In the genomic region with DNA sequence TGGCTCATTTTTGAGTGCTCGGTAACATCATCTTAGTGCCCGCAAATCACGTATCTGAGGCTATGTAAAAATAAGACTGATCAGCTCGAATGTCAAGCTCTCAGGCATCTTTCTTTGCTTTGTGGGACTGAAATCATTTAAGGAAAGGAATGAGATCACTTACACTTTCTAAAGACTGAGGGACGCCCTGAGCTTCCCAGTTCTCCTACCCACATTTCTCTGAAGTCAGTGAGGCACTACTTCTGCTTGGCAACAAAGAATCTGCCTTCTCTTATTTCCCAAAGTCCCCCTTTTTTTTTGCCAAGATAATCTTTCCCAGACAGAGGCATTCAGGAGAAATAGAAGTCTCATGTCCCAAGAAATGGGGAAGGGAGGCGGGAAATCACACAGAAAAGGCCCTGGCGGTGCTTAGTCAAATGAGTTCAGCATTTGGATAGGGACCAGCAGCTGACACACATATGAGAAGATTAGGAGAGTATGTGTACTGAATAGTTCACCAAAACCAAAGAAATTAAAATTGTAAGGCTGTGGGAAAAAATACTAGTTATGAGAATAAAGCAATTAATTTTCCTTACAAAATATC, we compare ENCODE assay signal across 12 cellular contexts.
DNase-seq lines count a peak whose midpoint lies in the region; ATAC-seq, FAIRE-seq and TF ChIP-seq lines count a peak whose summit lies in the region.
"Had no signal": no experiment of that assay in that cellular context is flagged by ENCODE, and none has a peak within 500 bp of the region (broad histone marks: within the 10 kb centered on the region; RNA-seq: fewer than 3 reads in every experiment).

No MANE protein-coding gene starts in this region.

- H3K4me1 ChIP-seq in GM12878 (ENCODE audit: control insufficient read depth, insufficient read depth, low read length) = no peaks in the 10 kb centered on the region
- no peaks in the 10 kb centered on the region for H3K4me1 ChIP-seq in cardiac muscle cell (ENCODE audit: low read depth)
- no peaks in the 10 kb centered on the region for H3K4me1 ChIP-seq in skeletal muscle tissue (ENCODE audit: control insufficient read depth in 3 of 3, insufficient read depth in 3 of 3, low read length in 3 of 3)

- DNase-seq in GM03348 (ENCODE audit: low spot score) = peak; percentile 77
- no peak for DNase-seq in GM12878 (ENCODE audit: low read depth, low spot score)
- DNase-seq in cardiac muscle cell (ENCODE audit: low read depth in 1 of 2, low spot score in 1 of 2) = peak; percentile 35 to 78
- DNase-seq in SW 1271 (lab: John Stamatoyannopoulos, UW) = no peak
- no peak for DNase-seq in G401 (ENCODE audit: low spot score)
- no peak for DNase-seq in AML-193 (lab: John Stamatoyannopoulos, UW)
- DNase-seq in COLO668 (lab: John Stamatoyannopoulos, UW; ENCODE audit: unreplicated experiment) = no peak
- DNase-seq: CD4-positive, alpha-beta T cell; NCI-H2227 treated with DMSO at 0.1 percent for 48 hours; stimulated activated CD4-positive, alpha-beta T cell treated with anti-CD3 and anti-CD28 coated beads, Interleukin-2, amount 100 ng/mL, for 24 hours had no signal

- no peaks in the 10 kb centered on the region for H3K27me3 ChIP-seq in GM12878 (replicated peaks in 1 of 2; ENCODE audit: control insufficient read depth in 2 of 2, insufficient read depth in 2 of 2, low read length in 1 of 2)
- no peaks in the 10 kb centered on the region for H3K27me3 ChIP-seq in cardiac muscle cell
- H3K27me3 ChIP-seq in skeletal muscle tissue (ENCODE audit: control insufficient read depth in 3 of 3, insufficient read depth in 3 of 3, low read length in 3 of 3) = no peaks in the 10 kb centered on the region

- TF ChIP-seq CTCF in GM12878 (IDR thresholded peaks at IDR 0.05 in 2 of 3, conservative IDR thresholded peaks at IDR 0.05 in 1 of 3; ENCODE audit: control insufficient read depth in 2 of 3, extremely low read depth in 1 of 3, insufficient read depth in 1 of 3, low read depth in 3 of 3, low read length in 3 of 3) = no peak
- no peak for TF ChIP-seq CTCF in cardiac muscle cell (IDR thresholded peaks at IDR 0.05; ENCODE audit: low read depth, low read length)

- no peak for TF ChIP-seq RAD21 in GM12878 (IDR thresholded peaks at IDR 0.05; ENCODE audit: insufficient read depth, low read depth, low read length)

- intact Hi-C loops in GM12878 (cut with micrococcal nuclease; ENCODE audit: unreplicated experiment) = no loop called here

- no peaks in the 10 kb centered on the region for H3K79me2 ChIP-seq in GM12878 (ENCODE audit: control insufficient read depth, insufficient read depth, low read length)

- H3K9me3 ChIP-seq in GM12878 (replicated peaks; ENCODE audit: control insufficient read depth, insufficient read depth, low read length) = no peaks in the 10 kb centered on the region
- no peaks in the 10 kb centered on the region for H3K9me3 ChIP-seq in cardiac muscle cell (ENCODE audit: low read depth)
- no peaks in the 10 kb centered on the region for H3K9me3 ChIP-seq in skeletal muscle tissue (ENCODE audit: control insufficient read depth in 3 of 3, low read length in 3 of 3)

- in situ Hi-C loops in GM12878 (cut with MboI) = no loop called here
- in situ Hi-C loops in G401 (cut with HindIII; ENCODE audit: low sequenced_read_pairs) = no loop called here

- H4K20me1 ChIP-seq in GM12878 (ENCODE audit: control insufficient read depth, insufficient read depth) = no peaks in the 10 kb centered on the region

- no peak for ATAC-seq in GM12878

- RAD21 ChIA-PET in GM12878 (lab: Charles Lee; ENCODE audit: unreplicated experiment) = no interaction called here

- 66% methylated on average over 7 of the region's 7 CpGs for WGBS in GM12878 (ENCODE audit: insufficient coverage, insufficient replicate concordance, low lambda C conversion rate, missing lambda C conversion rate)

- SMC1A ChIA-PET in GM12878 (lab: Charles Lee; ENCODE audit: uncharacterized antibody, unreplicated experiment) = interaction anchor here (1.5 kb wide), 1 partner anchor 9 kb away, joined by 6 read pairs; no protein-coding TSS in a partner anchor

- H3K36me3 ChIP-seq in GM12878 (ENCODE audit: control insufficient read depth in 2 of 2, insufficient read depth in 2 of 2, low read length in 1 of 2) (no peaks in the 10 kb centered on the region), cardiac muscle cell (no peaks in the 10 kb centered on the region), skeletal muscle tissue (ENCODE audit: control insufficient read depth in 3 of 3, insufficient read depth in 3 of 3, low read length in 3 of 3) (no peaks in the 10 kb centered on the region)

- TF ChIP-seq POLR2A in GM12878 (IDR thresholded peaks at IDR 0.05; ENCODE audit: low read depth, low read length) = no peak

- no TSS peak for BruUV-seq in GM12878 (replicated peaks; lab: Mats Ljungman, UMichigan)

- H3K9ac ChIP-seq in GM12878 (ENCODE audit: control insufficient read depth, insufficient read depth, low read length) (no peak overlapping the region), skeletal muscle tissue (ENCODE audit: low read depth in 1 of 3, low read length in 3 of 3) (no peak overlapping the region)

- FAIRE-seq in GM12878 (lab: Jason Lieb, UNC) = no peak
- FAIRE-seq: bronchial epithelial cell had no signal

- H3K4me3 ChIP-seq in GM12878 (no peak overlapping the region), cardiac muscle cell (no peak overlapping the region), skeletal muscle tissue (ENCODE audit: low read length in 3 of 3) (no peak overlapping the region)

- H2AFZ ChIP-seq in GM12878 (ENCODE audit: control insufficient read depth, low read depth, low read length) = no peak overlapping the region

- POLR2A ChIA-PET in GM12878 (lab: Charles Lee) = no interaction called here

- H3K27ac ChIP-seq in GM12878 (ENCODE audit: control insufficient read depth, insufficient read depth) (no peak overlapping the region), cardiac muscle cell (no peak overlapping the region), skeletal muscle tissue (ENCODE audit: low read depth, low read length) (peak overlapping the region; percentile 22)

- TF ChIP-seq EP300 in GM12878 (IDR thresholded peaks at IDR 0.05; ENCODE audit: borderline replicate concordance in 1 of 2, control insufficient read depth in 1 of 2, low read depth in 2 of 2, low read length in 2 of 2) = no peak

- CTCF ChIA-PET in GM12878 (lab: Yijun Ruan, JAX) = no interaction called here

- no peak overlapping the region for H3K4me2 ChIP-seq in GM12878 (ENCODE audit: control insufficient read depth, insufficient read depth)

TF ChIP-seq in GM12878, 131 proteins besides CTCF, POLR2A, EP300 and RAD21:
- no peak for TF ChIP-seq JUNB (IDR thresholded peaks at IDR 0.05)
- TF ChIP-seq, protein P1, sequence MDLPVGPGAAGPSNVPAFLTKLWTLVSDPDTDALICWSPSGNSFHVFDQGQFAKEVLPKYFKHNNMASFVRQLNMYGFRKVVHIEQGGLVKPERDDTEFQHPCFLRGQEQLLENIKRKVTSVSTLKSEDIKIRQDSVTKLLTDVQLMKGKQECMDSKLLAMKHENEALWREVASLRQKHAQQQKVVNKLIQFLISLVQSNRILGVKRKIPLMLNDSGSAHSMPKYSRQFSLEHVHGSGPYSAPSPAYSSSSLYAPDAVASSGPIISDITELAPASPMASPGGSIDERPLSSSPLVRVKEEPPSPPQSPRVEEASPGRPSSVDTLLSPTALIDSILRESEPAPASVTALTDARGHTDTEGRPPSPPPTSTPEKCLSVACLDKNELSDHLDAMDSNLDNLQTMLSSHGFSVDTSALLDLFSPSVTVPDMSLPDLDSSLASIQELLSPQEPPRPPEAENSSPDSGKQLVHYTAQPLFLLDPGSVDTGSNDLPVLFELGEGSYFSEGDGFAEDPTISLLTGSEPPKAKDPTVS (IDR thresholded peaks at IDR 0.05; ENCODE audit: low read depth, low read length) = no peak
- TF ChIP-seq SREBF1 (IDR thresholded peaks at IDR 0.05; ENCODE audit: low read length) = no peak
- no peak for TF ChIP-seq NRF1 (conservative IDR thresholded peaks at IDR 0.05; ENCODE audit: low read depth, low read length)
- no peak for TF ChIP-seq NR2C2 (IDR thresholded peaks at IDR 0.05; ENCODE audit: borderline replicate concordance, control insufficient read depth, insufficient read length, low read depth)
- TF ChIP-seq, protein P2, sequence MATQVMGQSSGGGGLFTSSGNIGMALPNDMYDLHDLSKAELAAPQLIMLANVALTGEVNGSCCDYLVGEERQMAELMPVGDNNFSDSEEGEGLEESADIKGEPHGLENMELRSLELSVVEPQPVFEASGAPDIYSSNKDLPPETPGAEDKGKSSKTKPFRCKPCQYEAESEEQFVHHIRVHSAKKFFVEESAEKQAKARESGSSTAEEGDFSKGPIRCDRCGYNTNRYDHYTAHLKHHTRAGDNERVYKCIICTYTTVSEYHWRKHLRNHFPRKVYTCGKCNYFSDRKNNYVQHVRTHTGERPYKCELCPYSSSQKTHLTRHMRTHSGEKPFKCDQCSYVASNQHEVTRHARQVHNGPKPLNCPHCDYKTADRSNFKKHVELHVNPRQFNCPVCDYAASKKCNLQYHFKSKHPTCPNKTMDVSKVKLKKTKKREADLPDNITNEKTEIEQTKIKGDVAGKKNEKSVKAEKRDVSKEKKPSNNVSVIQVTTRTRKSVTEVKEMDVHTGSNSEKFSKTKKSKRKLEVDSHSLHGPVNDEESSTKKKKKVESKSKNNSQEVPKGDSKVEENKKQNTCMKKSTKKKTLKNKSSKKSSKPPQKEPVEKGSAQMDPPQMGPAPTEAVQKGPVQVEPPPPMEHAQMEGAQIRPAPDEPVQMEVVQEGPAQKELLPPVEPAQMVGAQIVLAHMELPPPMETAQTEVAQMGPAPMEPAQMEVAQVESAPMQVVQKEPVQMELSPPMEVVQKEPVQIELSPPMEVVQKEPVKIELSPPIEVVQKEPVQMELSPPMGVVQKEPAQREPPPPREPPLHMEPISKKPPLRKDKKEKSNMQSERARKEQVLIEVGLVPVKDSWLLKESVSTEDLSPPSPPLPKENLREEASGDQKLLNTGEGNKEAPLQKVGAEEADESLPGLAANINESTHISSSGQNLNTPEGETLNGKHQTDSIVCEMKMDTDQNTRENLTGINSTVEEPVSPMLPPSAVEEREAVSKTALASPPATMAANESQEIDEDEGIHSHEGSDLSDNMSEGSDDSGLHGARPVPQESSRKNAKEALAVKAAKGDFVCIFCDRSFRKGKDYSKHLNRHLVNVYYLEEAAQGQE (IDR thresholded peaks at IDR 0.05; ENCODE audit: low read depth, low read length) = peak; percentile 66
- TF ChIP-seq IKZF1 (conservative IDR thresholded peaks at IDR 0.05) = no peak
- no peak for TF ChIP-seq FOXM1 (IDR thresholded peaks at IDR 0.05; ENCODE audit: low read depth, low read length)

Comparison
In these comparisons a context has a peak if more than half of its experiments do, and no peak if none do; other contexts are left out.
1. DNase-seq: peak in GM03348 (single experiment) and cardiac muscle cell (2 of 2); none in GM12878 (single experiment), SW 1271 (0 of 2), G401 (single experiment), AML-193 (0 of 2) and COLO668 (single experiment).